Comparison of ENCODE assay signal across 8 cellular contexts in genomic region chr6:156791261-156791850, GRCh38. TPM values are rescaled to one million over a fixed set of nuclear protein-coding genes. Genes with fewer than 3 reads are reported as not detected.
DNase-seq lines count a peak whose midpoint lies in the region; ATAC-seq and TF ChIP-seq lines count a peak whose summit lies in the region.

No MANE protein-coding gene starts in this region.

- no peaks in the 10 kb centered on the region for H3K4me1 ChIP-seq in colonic mucosa

- H3K4me3 ChIP-seq in AG10803 (ENCODE audit: low read length) (no peak overlapping the region), colonic mucosa (no peak overlapping the region)

- peak; percentile 69 for ATAC-seq in GM18861 (IDR thresholded peaks at IDR 0.05; ENCODE audit: unreplicated experiment)
- ATAC-seq in HG03103 (IDR thresholded peaks at IDR 0.05; ENCODE audit: low read depth, unreplicated experiment): peak; percentile 48
- ATAC-seq in omental fat pad (ENCODE audit: low FRiP score): peak; percentile 65

- H3K9me3 Mint-ChIP-seq in chondrocyte (ENCODE audit: low read depth): no peaks in the 10 kb centered on the region

- H3K27ac ChIP-seq in colonic mucosa: no peak overlapping the region

- H3K36me3 ChIP-seq in colonic mucosa: no peaks in the 10 kb centered on the region

- H3K4me1 Mint-ChIP-seq in chondrocyte (ENCODE audit: low read depth): peaks cover 52% of the 10 kb centered on the region

- H3K4me3 Mint-ChIP-seq in chondrocyte (ENCODE audit: unreplicated experiment): no peak overlapping the region

- intact Hi-C loops in colonic mucosa (cut with DNase I): no loop called here

- H3K27ac Mint-ChIP-seq in chondrocyte (ENCODE audit: unreplicated experiment): peak overlapping the region; percentile 39

- no peaks in the 10 kb centered on the region for H3K27me3 Mint-ChIP-seq in chondrocyte (ENCODE audit: low read depth)

- no peak overlapping the region for H3K9ac ChIP-seq in colonic mucosa (ENCODE audit: low read depth in 2 of 2, low read length in 2 of 2)

- no peaks in the 10 kb centered on the region for H3K36me3 Mint-ChIP-seq in chondrocyte (ENCODE audit: low read depth)

- no peak for TF ChIP-seq CTCF in AG10803 (conservative IDR thresholded peaks at IDR 0.05; ENCODE audit: low read length)
- TF ChIP-seq CTCF in chondrocyte (IDR thresholded peaks at IDR 0.05): no peak
- no peak for TF ChIP-seq CTCF in omental fat pad (IDR thresholded peaks at IDR 0.05)
- no peak for TF ChIP-seq CTCF in colonic mucosa (IDR thresholded peaks at IDR 0.05)

- peak; percentile 44 for DNase-seq in AG10803 (ENCODE audit: low read depth)
- peak; percentile 32 for DNase-seq in NCI-H446 treated with DMSO at 0.1 percent for 48 hours (lab: John Stamatoyannopoulos, UW)
- no peak for DNase-seq in chondrocyte (ENCODE audit: low spot score)
- no peak for DNase-seq in omental fat pad (ENCODE audit: low spot score)
- no peak for DNase-seq in SW480 (ENCODE audit: low spot score)
- no peak for DNase-seq in colonic mucosa

- no peaks in the 10 kb centered on the region for H3K9me3 ChIP-seq in colonic mucosa

- H3K27me3 ChIP-seq in colonic mucosa: no peaks in the 10 kb centered on the region

RNA-seq across cellular contexts. Expression of gene ARID1B, which starts 14.2 kb away (rescaled TPM):
- total RNA-seq in chondrocyte (57.8 to 80.3 TPM (median 59.3 TPM) in 3 replicates), omental fat pad (100 to 1,000 TPM in 1 of 4 donors, 10 to 100 TPM in 3; 70.5 to 135 (median 78.2) TPM), colonic mucosa (10 to 100 TPM; 61.3 to 71.5 TPM)

Comparison
In these comparisons a context has a peak if more than half of its experiments do, and no peak if none do; other contexts are left out.
1. DNase-seq: peak in AG10803 (single experiment) and NCI-H446 treated with DMSO at 0.1 percent for 48 hours (single experiment); none in chondrocyte (single experiment), omental fat pad (single experiment), SW480 (single experiment) and colonic mucosa (single experiment).
2. Peak in every context shown above with its lines, with median percentiles within 50 percentile points of each other: ATAC-seq.